Comparison of ENCODE assay signal across 17 cellular contexts in the genomic region with DNA sequence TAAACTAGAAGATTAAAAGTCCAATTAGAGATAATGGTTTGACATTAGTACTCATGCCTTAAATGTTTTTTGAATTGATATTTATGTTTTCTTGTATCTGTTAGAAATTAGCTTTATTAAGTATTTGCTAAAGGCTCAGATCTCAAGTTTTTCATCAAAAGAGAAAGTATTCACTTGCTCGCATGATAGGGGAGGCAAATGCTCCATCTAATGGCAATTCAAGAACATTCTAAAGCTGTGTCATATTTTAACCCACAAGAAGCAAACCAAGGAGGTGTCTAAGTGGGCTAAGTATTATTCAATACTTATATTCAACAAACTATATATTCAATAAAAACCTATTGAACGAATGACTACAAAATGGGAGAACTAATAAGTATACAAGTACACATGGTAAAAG.
DNase-seq lines count a peak whose midpoint lies in the region; ATAC-seq and TF ChIP-seq lines count a peak whose summit lies in the region.
"Had no signal": no experiment of that assay in that cellular context is flagged by ENCODE, and none has a peak within 500 bp of the region (broad histone marks: within the 10 kb centered on the region; RNA-seq: fewer than 3 reads in every experiment).

No MANE protein-coding gene starts in this region.

- H2AFZ ChIP-seq in PC-3 (ENCODE audit: low read length): no peak overlapping the region
- H2AFZ ChIP-seq in neural cell (ENCODE audit: low read depth, low read length): no peak overlapping the region

- TF ChIP-seq CTCF in PC-3 (conservative IDR thresholded peaks at IDR 0.05; ENCODE audit: low read depth, low read length) (0 out of 2 replicates have a peak, but pooled peaks have one; percentile 9), epithelial cell of proximal tubule (conservative IDR thresholded peaks at IDR 0.05; ENCODE audit: low read depth, low read length) (peak; percentile 53), neural cell (IDR thresholded peaks at IDR 0.05; ENCODE audit: poor library complexity, severe bottlenecking) (peak; percentile 42)

- H3K27ac ChIP-seq in PC-3 (ENCODE audit: low read length): no peak overlapping the region
- H3K27ac ChIP-seq in neural cell (ENCODE audit: low read length): no peak overlapping the region
- H3K27ac ChIP-seq: BLaER1 treated with 17β-estradiol and CSF1 and Interleukin-3, amounts not matched to agents 10 nM and 100 nM; C4-2B had no signal

- no peaks in the 10 kb centered on the region for H4K20me1 ChIP-seq in PC-3 (ENCODE audit: low read length)
- H4K20me1 ChIP-seq in neural cell (ENCODE audit: insufficient read depth): no peaks in the 10 kb centered on the region
- H4K20me1 ChIP-seq: BLaER1 treated with 17β-estradiol and CSF1 and Interleukin-3, amounts not matched to agents 10 nM and 100 nM had no signal

- H3K4me1 ChIP-seq in PC-3 (ENCODE audit: insufficient read depth, low read length): no peaks in the 10 kb centered on the region
- H3K4me1 ChIP-seq: BLaER1 treated with 17β-estradiol and CSF1 and Interleukin-3, amounts not matched to agents 10 nM and 100 nM; Caco-2 had no signal

- BruUV-seq in PC-3 (replicated peaks; lab: Mats Ljungman, UMichigan): no TSS peak

- H3F3A ChIP-seq in PC-3 (ENCODE audit: low read length, unreplicated experiment) (no peaks in the 10 kb centered on the region), neural cell (ENCODE audit: insufficient read depth, low read length, poor library complexity, severe bottlenecking) (no peaks in the 10 kb centered on the region)

- POLR2A ChIA-PET in PC-3 (lab: Charles Lee; ENCODE audit: unreplicated experiment): no interaction called here

- no peaks in the 10 kb centered on the region for H3K79me2 ChIP-seq in PC-3 (ENCODE audit: low read length)
- no peaks in the 10 kb centered on the region for H3K79me2 ChIP-seq in neural cell (replicated peaks; ENCODE audit: insufficient read depth, low read length)

- H3K4me3 ChIP-seq in PC-3 (ENCODE audit: low read length): no peak overlapping the region
- no peak overlapping the region for H3K4me3 ChIP-seq in epithelial cell of proximal tubule (ENCODE audit: low read depth, low read length)
- no peak overlapping the region for H3K4me3 ChIP-seq in neural cell (ENCODE audit: low read length)
- H3K4me3 ChIP-seq: BLaER1 treated with 17β-estradiol and CSF1 and Interleukin-3, amounts not matched to agents 10 nM and 100 nM had no signal

- H3K36me3 ChIP-seq in PC-3 (ENCODE audit: low read depth, low read length): no peaks in the 10 kb centered on the region
- no peaks in the 10 kb centered on the region for H3K36me3 ChIP-seq in neural cell (ENCODE audit: insufficient read depth, low read length)
- H3K36me3 ChIP-seq: BLaER1 treated with 17β-estradiol and CSF1 and Interleukin-3, amounts not matched to agents 10 nM and 100 nM had no signal

- H3K4me2 ChIP-seq in PC-3 (ENCODE audit: low read length) (no peak overlapping the region), neural cell (ENCODE audit: low read length) (no peak overlapping the region)
- H3K4me2 ChIP-seq: BLaER1 treated with 17β-estradiol and CSF1 and Interleukin-3, amounts not matched to agents 10 nM and 100 nM had no signal

- no peaks in the 10 kb centered on the region for H3K9me3 ChIP-seq in PC-3 (ENCODE audit: low read length)
- H3K9me3 ChIP-seq in neural cell (ENCODE audit: low read length): no peaks in the 10 kb centered on the region
- H3K9me3 ChIP-seq: BLaER1 treated with 17β-estradiol and CSF1 and Interleukin-3, amounts not matched to agents 10 nM and 100 nM; Caco-2 had no signal

- H3K9me2 ChIP-seq in PC-3 (replicated peaks; ENCODE audit: low read length) (no peaks in the 10 kb centered on the region), neural cell (ENCODE audit: insufficient read depth, low read length) (no peaks in the 10 kb centered on the region)

- no peak for TF ChIP-seq EP300 in neural cell (conservative IDR thresholded peaks at IDR 0.05; ENCODE audit: poor library complexity, severe bottlenecking)

- peak; percentile 61 for TF ChIP-seq RAD21 in neural cell (conservative IDR thresholded peaks at IDR 0.05)

- intact Hi-C loops in PC-3 (cut with micrococcal nuclease): no loop called here
- intact Hi-C loops in Right ventricle myocardium superior (cut with DNase I): no loop called here

- ATAC-seq in PC-3: no peak
- ATAC-seq in HG02870 (IDR thresholded peaks at IDR 0.05; ENCODE audit: unreplicated experiment): no peak
- ATAC-seq in Right ventricle myocardium superior (ENCODE audit: poor library complexity): no peak
- ATAC-seq in GM21381 (IDR thresholded peaks at IDR 0.05; ENCODE audit: unreplicated experiment): no peak
- ATAC-seq: CD8-positive, alpha-beta T cell had no signal

- peaks cover 47% of the 10 kb centered on the region for H3K27me3 ChIP-seq in PC-3 (ENCODE audit: low read length)
- H3K27me3 ChIP-seq in neural cell (ENCODE audit: insufficient read depth, low read depth, low read length): no peaks in the 10 kb centered on the region
- H3K27me3 ChIP-seq: BLaER1 treated with 17β-estradiol and CSF1 and Interleukin-3, amounts not matched to agents 10 nM and 100 nM had no signal

- DNase-seq in PC-3 (no peak), epithelial cell of proximal tubule (ENCODE audit: low read depth) (no peak), medulla oblongata (ENCODE audit: extremely low spot score) (no peak), Right ventricle myocardium superior (no peak)
- DNase-seq: 8988T; AML-193; Caco-2; Calu3; CD4-positive, alpha-beta T cell; CD8-positive, alpha-beta T cell; DMS79 treated with DMSO at 0.1 percent for 48 hours; GF-D8 had no signal

- CTCF ChIA-PET in PC-3 (lab: Charles Lee): no interaction called here

- H3K9ac ChIP-seq in PC-3 (ENCODE audit: low read length) (no peak overlapping the region), neural cell (ENCODE audit: low read length) (no peak overlapping the region)
- H3K9ac ChIP-seq: BLaER1 treated with 17β-estradiol and CSF1 and Interleukin-3, amounts not matched to agents 10 nM and 100 nM had no signal

TF ChIP-seq in neural cell, 6 proteins besides CTCF, POLR2A, EP300 and RAD21:
- TF ChIP-seq SMC3 (conservative IDR thresholded peaks at IDR 0.05; ENCODE audit: poor library complexity) (peak; percentile 46), TAF1 (IDR thresholded peaks at IDR 0.05; ENCODE audit: low read depth) (no peak)
